ENCODE assay signal across 21 cellular contexts in the genomic region with DNA sequence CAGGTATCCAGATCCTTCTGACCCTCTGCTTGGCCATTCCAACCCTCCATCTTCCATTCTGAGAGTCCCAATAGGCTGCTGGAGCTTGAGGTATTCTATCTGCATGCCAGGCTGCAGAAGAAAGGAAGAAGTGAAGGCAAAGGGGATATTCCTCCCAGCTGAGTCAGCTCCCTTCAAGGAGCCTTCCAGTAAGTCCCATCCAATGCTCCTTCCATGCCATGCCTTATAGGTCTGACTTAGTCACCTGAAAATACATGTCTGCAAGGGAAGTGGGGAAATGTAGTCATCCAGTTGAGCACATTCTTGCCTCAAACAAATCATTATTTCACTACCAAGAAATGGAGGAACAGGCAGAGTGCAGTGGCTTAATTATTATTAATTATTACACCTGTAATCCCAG.
A peak's percentile ranks its signal among the peaks of the same experiment; 100 is the strongest.
DNase-seq lines count a peak whose midpoint lies in the region; FAIRE-seq and TF ChIP-seq lines count a peak whose summit lies in the region.
"Had no signal": no experiment of that assay in that cellular context is flagged by ENCODE, and none has a peak within 500 bp of the region (broad histone marks: within the 10 kb centered on the region; RNA-seq: fewer than 3 reads in every experiment).

No MANE protein-coding gene starts in this region.

- TF ChIP-seq CTCF in bronchial epithelial cell (IDR thresholded peaks at IDR 0.05; ENCODE audit: insufficient read depth, low read length, severe bottlenecking), result no peak

- no peak overlapping the region for H3K4me3 Mint-ChIP-seq in activated CD4-positive, alpha-beta T cell treated with anti-CD3 and anti-CD28 coated beads, Interleukin-2, amount 10 ng/mL, durations not matched to agents 24 days and 14 days
- H3K4me3 Mint-ChIP-seq in T-helper 2 cell treated with Interferon-gamma antibody and Interleukin-4, amounts not matched to agents 5 μg/mL and 100 μg/mL, for 36 hours, result no peak overlapping the region
- H3K4me3 Mint-ChIP-seq: B cell; CD4-positive, CD25-positive, alpha-beta regulatory T cell; CD8-positive, alpha-beta T cell had no signal

- intact Hi-C loops in activated CD4-positive, alpha-beta T cell treated with anti-CD3 and anti-CD28 coated beads, Interleukin-2, amount 10 ng/mL, durations not matched to agents 24 days and 14 days (cut with micrococcal nuclease), result no loop called here

- no peaks in the 10 kb centered on the region for H3K27me3 ChIP-seq in bronchial epithelial cell (ENCODE audit: control insufficient read depth, insufficient read depth, low read length)
- H3K27me3 ChIP-seq: BLaER1 had no signal

- H3K27me3 Mint-ChIP-seq in activated CD4-positive, alpha-beta T cell treated with anti-CD3 and anti-CD28 coated beads, Interleukin-2, amount 10 ng/mL, durations not matched to agents 24 days and 14 days, result no peaks in the 10 kb centered on the region
- no peaks in the 10 kb centered on the region for H3K27me3 Mint-ChIP-seq in T-helper 2 cell treated with Interferon-gamma antibody and Interleukin-4, amounts not matched to agents 5 μg/mL and 100 μg/mL, for 36 hours (ENCODE audit: low read depth)
- H3K27me3 Mint-ChIP-seq: B cell; CD4-positive, CD25-positive, alpha-beta regulatory T cell had no signal

- no peaks in the 10 kb centered on the region for H3K36me3 Mint-ChIP-seq in activated CD4-positive, alpha-beta T cell treated with anti-CD3 and anti-CD28 coated beads, Interleukin-2, amount 10 ng/mL, durations not matched to agents 24 days and 14 days (ENCODE audit: low read depth)
- H3K36me3 Mint-ChIP-seq in T-helper 2 cell treated with Interferon-gamma antibody and Interleukin-4, amounts not matched to agents 5 μg/mL and 100 μg/mL, for 36 hours (ENCODE audit: low read depth), result no peaks in the 10 kb centered on the region
- H3K36me3 Mint-ChIP-seq: CD4-positive, CD25-positive, alpha-beta regulatory T cell; CD8-positive, alpha-beta T cell had no signal

- H3K4me1 Mint-ChIP-seq in activated CD4-positive, alpha-beta T cell treated with anti-CD3 and anti-CD28 coated beads, Interleukin-2, amount 10 ng/mL, durations not matched to agents 24 days and 14 days, result no peaks in the 10 kb centered on the region
- no peaks in the 10 kb centered on the region for H3K4me1 Mint-ChIP-seq in T-helper 2 cell treated with Interferon-gamma antibody and Interleukin-4, amounts not matched to agents 5 μg/mL and 100 μg/mL, for 36 hours (ENCODE audit: low read depth)
- H3K4me1 Mint-ChIP-seq: B cell; CD4-positive, CD25-positive, alpha-beta regulatory T cell had no signal

- no peaks in the 10 kb centered on the region for H3K36me3 ChIP-seq in bronchial epithelial cell (ENCODE audit: control insufficient read depth, insufficient read depth, low read length)
- H3K36me3 ChIP-seq: BLaER1 had no signal

- no peaks in the 10 kb centered on the region for H3K9me3 Mint-ChIP-seq in activated CD4-positive, alpha-beta T cell treated with anti-CD3 and anti-CD28 coated beads, Interleukin-2, amount 10 ng/mL, durations not matched to agents 24 days and 14 days
- H3K9me3 Mint-ChIP-seq in T-helper 2 cell treated with Interferon-gamma antibody and Interleukin-4, amounts not matched to agents 5 μg/mL and 100 μg/mL, for 36 hours, result peaks cover 20% of the 10 kb centered on the region

- H3K27ac Mint-ChIP-seq in activated CD4-positive, alpha-beta T cell treated with anti-CD3 and anti-CD28 coated beads, Interleukin-2, amount 10 ng/mL, durations not matched to agents 24 days and 14 days, result no peak overlapping the region
- H3K27ac Mint-ChIP-seq in T-helper 2 cell treated with Interferon-gamma antibody and Interleukin-4, amounts not matched to agents 5 μg/mL and 100 μg/mL, for 36 hours, result no peak overlapping the region
- H3K27ac Mint-ChIP-seq: B cell; CD4-positive, CD25-positive, alpha-beta regulatory T cell; CD8-positive, alpha-beta T cell had no signal

- FAIRE-seq in bronchial epithelial cell (lab: Jason Lieb, UNC), result no peak
- FAIRE-seq: A204.1, GM12878, GM19239, H1 had no signal

- peak; percentile 9 for DNase-seq in activated CD4-positive, alpha-beta T cell treated with anti-CD3 and anti-CD28 coated beads, Interleukin-2, amount 10 ng/mL, durations not matched to agents 24 days and 14 days
- no peak for DNase-seq in activated CD4-positive, alpha-beta T cell treated with anti-CD3 and anti-CD28 coated beads for 4 hours
- DNase-seq in bronchial epithelial cell (ENCODE audit: low read depth) (peak; percentile 12), renal cortical epithelial cell (ENCODE audit: low read depth) (peak; percentile 10)
- no peak for DNase-seq in effector CD4-positive, alpha-beta T cell
- no peak for DNase-seq in T-helper 2 cell treated with Interferon-gamma antibody and Interleukin-4, amounts not matched to agents 5 μg/mL and 100 μg/mL, for 36 hours (ENCODE audit: low spot score)
- DNase-seq: Caco-2; CD4-positive, CD25-positive, alpha-beta regulatory T cell; CD8-positive, alpha-beta T cell; DMS153; DND-41; GDM1; GM23248; H7; HCEC 1CT had no signal

- no peak overlapping the region for H3K4me3 ChIP-seq in bronchial epithelial cell (ENCODE audit: low read depth, low read length)
- H3K4me3 ChIP-seq: BLaER1, GM12878, GM23248 had no signal

Comparison
In these comparisons a context has a peak if more than half of its experiments do, and no peak if none do; other contexts are left out.
1. DNase-seq: peak in activated CD4-positive, alpha-beta T cell treated with anti-CD3 and anti-CD28 coated beads, Interleukin-2, amount 10 ng/mL, durations not matched to agents 24 days and 14 days (single experiment), bronchial epithelial cell (single experiment) and renal cortical epithelial cell (single experiment); none in activated CD4-positive, alpha-beta T cell treated with anti-CD3 and anti-CD28 coated beads for 4 hours (0 of 2), effector CD4-positive, alpha-beta T cell (single experiment) and T-helper 2 cell treated with Interferon-gamma antibody and Interleukin-4, amounts not matched to agents 5 μg/mL and 100 μg/mL, for 36 hours (single experiment).